ENCODE assay signal across 9 cellular contexts in the genomic region with DNA sequence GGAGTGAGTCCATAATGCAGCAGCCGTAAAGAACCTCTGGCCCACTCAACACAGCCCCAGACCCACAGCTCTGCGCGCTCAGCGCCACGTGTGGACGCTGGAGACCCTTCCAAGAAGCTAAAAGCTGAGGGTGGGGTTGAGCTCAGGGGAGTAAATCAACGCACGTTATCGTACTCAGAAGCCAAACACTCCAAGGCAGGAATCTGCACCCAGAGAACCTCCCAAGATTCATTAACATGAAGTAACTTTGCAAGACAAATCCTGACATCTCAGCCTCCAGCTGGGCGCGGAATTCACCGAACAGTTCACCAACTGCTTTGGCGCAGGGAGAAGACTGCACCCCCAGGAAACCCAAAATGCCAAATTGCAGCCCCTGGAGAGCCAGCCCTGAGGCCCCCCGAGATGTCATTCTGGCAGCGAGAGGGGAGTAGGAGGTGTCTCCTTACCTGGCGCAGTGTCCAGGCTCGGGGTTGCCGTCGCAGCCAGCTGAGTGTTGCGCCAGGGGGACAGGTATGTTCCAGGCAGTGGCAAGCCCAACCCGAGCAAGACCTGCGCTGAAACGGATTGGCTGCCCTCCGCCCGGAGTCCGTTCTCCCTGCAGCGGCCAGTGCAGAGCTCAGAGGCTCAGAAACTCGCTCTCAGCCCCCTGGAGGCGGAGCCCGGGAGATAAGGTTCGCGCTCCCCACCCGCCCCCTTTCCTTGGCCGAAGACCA. TPM values are rescaled to one million over a fixed set of nuclear protein-coding genes. Genes with fewer than 3 reads are reported as not detected.
DNase-seq lines count a peak whose midpoint lies in the region; ATAC-seq lines count a peak whose summit lies in the region.
"Had no signal": no experiment of that assay in that cellular context is flagged by ENCODE, and none has a peak within 500 bp of the region (broad histone marks: within the 10 kb centered on the region; RNA-seq: fewer than 3 reads in every experiment).

A gene (minus strand): TSS at position 640 of the 713 bp plus-strand sequence. CDS start 64,962 bp downstream, outside the sequence.

- ATAC-seq in esophagus mucosa: peak; percentile 67

- DNase-seq in 8988T: peak; percentile 10
- peak; percentile 21 for DNase-seq in NCI-H1105 treated with DMSO at 0.1 percent for 48 hours (lab: John Stamatoyannopoulos, UW)
- DNase-seq in NCI-H2107 treated with DMSO at 0.1 percent for 48 hours (lab: John Stamatoyannopoulos, UW; ENCODE audit: unreplicated experiment): no peak
- DNase-seq in amniotic stem cell (lab: John Stamatoyannopoulos, UW): no peak
- DNase-seq in stimulated activated CD4-positive, alpha-beta T cell treated with anti-CD3 and anti-CD28 coated beads, Interleukin-2, amount 100 ng/mL, for 48 hours: no peak
- no peak for DNase-seq in middle frontal gyrus (ENCODE audit: extremely low spot score, low spot score)
- DNase-seq: KG1 had no signal

- 1 to 5% methylated on average over 16 to 24 of the region's 34 CpGs for WGBS in mesodermal cell (ENCODE audit: insufficient coverage in 2 of 2), 2 experiments

- H3K4me1 ChIP-seq in mesodermal cell (ENCODE audit: control insufficient read depth, insufficient read depth, low read length, poor library complexity, severe bottlenecking): no peaks in the 10 kb centered on the region

- peak within 1 kb of the TSS; percentile 37 for H3K4me3 ChIP-seq in mesodermal cell (ENCODE audit: extremely low read depth, insufficient read depth, low read length, poor library complexity, severe bottlenecking)

- H3K9me3 ChIP-seq in mesodermal cell (ENCODE audit: control insufficient read depth, low read length): no peaks in the 10 kb centered on the region

- no peak within 1 kb of the TSS for H3K27ac ChIP-seq in mesodermal cell (ENCODE audit: low read depth, low read length, severe bottlenecking)

- H3K36me3 ChIP-seq in mesodermal cell (ENCODE audit: control insufficient read depth, insufficient read depth, low read length): no peaks in the 10 kb centered on the region

RNA-seq across cellular contexts. Expression of the gene that starts here (rescaled TPM):
- total RNA-seq in esophagus mucosa: 4.9 TPM
- 0.66 TPM for polyA plus RNA-seq in mesodermal cell (2013, experiment 1 of 2)
- 1.3 TPM for polyA plus RNA-seq in mesodermal cell (2013, experiment 2 of 2)

Comparison
In these comparisons a context has a peak if more than half of its experiments do, and no peak if none do; other contexts are left out.
1. DNase-seq: peak in 8988T (single experiment) and NCI-H1105 treated with DMSO at 0.1 percent for 48 hours (single experiment); none in NCI-H2107 treated with DMSO at 0.1 percent for 48 hours (single experiment), amniotic stem cell (single experiment), stimulated activated CD4-positive, alpha-beta T cell treated with anti-CD3 and anti-CD28 coated beads, Interleukin-2, amount 100 ng/mL, for 48 hours (0 of 2) and middle frontal gyrus (single experiment).